In the genomic region with DNA sequence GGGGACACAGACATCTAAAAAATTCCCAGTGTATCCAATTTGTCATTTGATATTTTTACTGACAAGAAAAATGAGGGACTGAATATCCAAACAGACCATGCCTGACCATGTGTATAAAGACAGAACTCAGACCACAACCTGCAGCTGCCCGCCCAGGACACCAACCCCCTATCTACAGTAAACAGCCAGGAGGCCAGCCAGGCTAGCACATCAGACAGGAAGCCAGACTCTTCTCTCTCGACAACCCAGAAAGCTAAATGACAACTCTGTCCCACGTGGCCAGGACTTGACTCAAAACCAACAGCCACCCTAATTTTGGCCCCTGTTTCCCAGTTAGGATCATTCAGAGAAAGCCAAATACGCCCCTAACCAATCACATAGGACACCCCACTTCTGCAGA, we compare ENCODE assay signal across 23 cellular contexts. TPM values are rescaled to one million over a fixed set of nuclear protein-coding genes. Genes with fewer than 3 reads are reported as not detected.
DNase-seq lines count a peak whose midpoint lies in the region; ATAC-seq, FAIRE-seq and TF ChIP-seq lines count a peak whose summit lies in the region.
"Had no signal": no experiment of that assay in that cellular context is flagged by ENCODE, and none has a peak within 500 bp of the region (broad histone marks: within the 10 kb centered on the region; RNA-seq: fewer than 3 reads in every experiment).

No MANE protein-coding gene starts in this region.

- H2AFZ ChIP-seq in endothelial cell of umbilical vein (ENCODE audit: low read depth, low read length) (no peak overlapping the region), osteoblast (ENCODE audit: low read length) (no peak overlapping the region)
- H2AFZ ChIP-seq: GM23248 had no signal

- TF ChIP-seq CTCF in RWPE1 (conservative IDR thresholded peaks at IDR 0.05; ENCODE audit: low read depth) (no peak), endothelial cell of umbilical vein (IDR thresholded peaks at IDR 0.05; ENCODE audit: extremely low read depth in 1 of 2, insufficient read depth in 1 of 2, low read depth in 1 of 2, low read length in 2 of 2) (no peak), osteoblast (IDR thresholded peaks at IDR 0.05; ENCODE audit: extremely low read depth, low read depth, low read length) (no peak)

- H3K9me3 ChIP-seq in endothelial cell of umbilical vein (replicated peaks; ENCODE audit: control insufficient read depth, insufficient read depth, low read length) (no peaks in the 10 kb centered on the region), osteoblast (ENCODE audit: low read depth, low read length) (no peaks in the 10 kb centered on the region)
- H3K9me3 ChIP-seq: Peyer's patch had no signal

- in situ Hi-C loops in G401 (cut with HindIII; ENCODE audit: low sequenced_read_pairs): no loop called here

- dilution Hi-C loops in endothelial cell of umbilical vein (cut with MboI; ENCODE audit: extremely low pct_ligation_motif_present, low sequenced_read_pairs): no loop called here

- DNase-seq in NCI-H146 (lab: John Stamatoyannopoulos, UW) (peak; percentile 10), NCI-H146 treated with DMSO at 0.1 percent for 48 hours (lab: John Stamatoyannopoulos, UW; ENCODE audit: unreplicated experiment) (no peak), RWPE1 (ENCODE audit: low spot score) (no peak), endothelial cell of umbilical vein (ENCODE audit: low read depth, low spot score) (no peak), osteoblast (ENCODE audit: insufficient read length, low spot score, missing footprints) (no peak), foreskin melanocyte (no peak), G401 (ENCODE audit: low spot score) (no peak)
- DNase-seq: activated CD4-positive, alpha-beta T cell treated with anti-CD3 and anti-CD28 coated beads, Interleukin-2, amount 10 ng/mL, durations not matched to agents 7 days and 5 days; activated CD8-positive, alpha-beta memory T cell treated with anti-CD3 and anti-CD28 coated beads, Interleukin-2, amount 10 ng/mL, durations not matched to agents 7 days and 5 days; DMS79 treated with DMSO at 0.1 percent for 48 hours; GM23248; head of caudate nucleus; Karpas-422; left cardiac atrium; NCI-H345; occipital lobe; Peyer's patch; retina; spleen; stimulated activated CD4-positive, alpha-beta T cell treated with anti-CD3 and anti-CD28 coated beads, Interleukin-2, amount 100 ng/mL, for 48 hours; WERI-Rb-1 had no signal

- H3K27me3 ChIP-seq in endothelial cell of umbilical vein (ENCODE audit: control insufficient read depth in 2 of 2, insufficient read depth in 2 of 2, low read length in 2 of 2) (no peaks in the 10 kb centered on the region), osteoblast (ENCODE audit: insufficient read depth, low read length) (no peaks in the 10 kb centered on the region)
- H3K27me3 ChIP-seq: Peyer's patch had no signal

- peak overlapping the region; percentile 33 for H3K27ac ChIP-seq in RWPE1
- H3K27ac ChIP-seq in endothelial cell of umbilical vein (ENCODE audit: insufficient read depth, low read depth, low read length): no peak overlapping the region
- H3K27ac ChIP-seq in osteoblast (ENCODE audit: low read depth, low read length): peak overlapping the region; percentile 6
- H3K27ac ChIP-seq: GM23248, Peyer's patch, spleen, WERI-Rb-1 had no signal

- no TSS peak for BruUV-seq in endothelial cell of umbilical vein (replicated peaks; lab: Mats Ljungman, UMichigan)

- POLR2A ChIA-PET in RWPE1 (lab: Yijun Ruan, JAX; ENCODE audit: low non-redundant PET) (no interaction called here), endothelial cell of umbilical vein (lab: Charles Lee) (no interaction called here)

- no peak for TF ChIP-seq POLR2A in endothelial cell of umbilical vein (IDR thresholded peaks at IDR 0.05; ENCODE audit: low read depth, low read length)

- H3K36me3 ChIP-seq in endothelial cell of umbilical vein (ENCODE audit: control insufficient read depth in 2 of 2, extremely low read depth in 1 of 2, insufficient read depth in 2 of 2, low read length in 2 of 2) (peaks cover 4 to 5% of the 10 kb centered on the region in 2 experiments), osteoblast (ENCODE audit: insufficient read depth, low read length) (peaks cover 44% of the 10 kb centered on the region)
- H3K36me3 ChIP-seq: Peyer's patch, spleen, WERI-Rb-1 had no signal

- ATAC-seq in GM19463 (IDR thresholded peaks at IDR 0.05; ENCODE audit: unreplicated experiment): no peak
- ATAC-seq: activated CD8-positive, alpha-beta memory T cell treated with anti-CD3 and anti-CD28 coated beads, Interleukin-2, amount 10 ng/mL, durations not matched to agents 7 days and 5 days; stimulated activated effector memory CD8-positive, alpha-beta T cell treated with anti-CD3 and anti-CD28 coated beads, Interleukin-12 subunit alpha, Interleukin-12 subunit beta, amount 100 ng/mL, for 72 hours had no signal

- H4K20me1 ChIP-seq in endothelial cell of umbilical vein (replicated peaks; ENCODE audit: control insufficient read depth, extremely low read depth, insufficient read depth, low read length): peaks cover 11% of the 10 kb centered on the region
- H4K20me1 ChIP-seq in osteoblast (ENCODE audit: insufficient read depth, low read length): peaks cover 71% of the 10 kb centered on the region

- no peak overlapping the region for H3K4me3 ChIP-seq in endothelial cell of umbilical vein (replicated peaks in 1 of 3; ENCODE audit: insufficient read depth in 1 of 3, low read depth in 1 of 3, low read length in 3 of 3)
- H3K4me3 ChIP-seq in osteoblast (ENCODE audit: insufficient read depth, low read length): no peak overlapping the region
- H3K4me3 ChIP-seq: GM23248, Peyer's patch, spleen had no signal

- CTCF ChIA-PET in RWPE1 (lab: Yijun Ruan, JAX) (no interaction called here), endothelial cell of umbilical vein (lab: Charles Lee) (interaction anchor here (1.0 to 9.2 kb wide), 4 partner anchors 12 to 120 kb away, joined by 3 to 53 read pairs (median 4); a partner anchor contains a TSS)

- intact Hi-C loops in endothelial cell of umbilical vein (cut with micrococcal nuclease): no loop called here

- no peaks in the 10 kb centered on the region for H3K9me1 ChIP-seq in endothelial cell of umbilical vein (replicated peaks; ENCODE audit: control insufficient read depth, extremely low read depth, insufficient read depth, low read length)

- H3K9ac ChIP-seq in endothelial cell of umbilical vein (replicated peaks; ENCODE audit: extremely low read depth, insufficient read depth, low read length): no peak overlapping the region
- H3K9ac ChIP-seq: GM23248 had no signal

- peak overlapping the region; percentile 4 for H3K4me2 ChIP-seq in endothelial cell of umbilical vein (ENCODE audit: insufficient read depth, low read length)
- H3K4me2 ChIP-seq in osteoblast (ENCODE audit: insufficient read depth, low read length): peak overlapping the region; percentile 10

- H3K79me2 ChIP-seq in endothelial cell of umbilical vein (ENCODE audit: control insufficient read depth, insufficient read depth, low read length) (peaks cover 99% of the 10 kb centered on the region), osteoblast (ENCODE audit: insufficient read depth, low read length) (peaks cover 100% of the 10 kb centered on the region)

- no peak for FAIRE-seq in endothelial cell of umbilical vein (lab: Jason Lieb, UNC)

- H3K4me1 ChIP-seq in endothelial cell of umbilical vein (ENCODE audit: control insufficient read depth, extremely low read depth, insufficient read depth, low read length): peaks cover 27% of the 10 kb centered on the region
- H3K4me1 ChIP-seq in osteoblast (ENCODE audit: insufficient read depth, low read length): peaks cover 33% of the 10 kb centered on the region

TF ChIP-seq in endothelial cell of umbilical vein, 7 proteins besides CTCF, POLR2A, EP300 and RAD21:
- TF ChIP-seq, protein P1, sequence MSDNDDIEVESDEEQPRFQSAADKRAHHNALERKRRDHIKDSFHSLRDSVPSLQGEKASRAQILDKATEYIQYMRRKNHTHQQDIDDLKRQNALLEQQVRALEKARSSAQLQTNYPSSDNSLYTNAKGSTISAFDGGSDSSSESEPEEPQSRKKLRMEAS (IDR thresholded peaks at IDR 0.05; ENCODE audit: insufficient read depth, insufficient read length): no peak
- TF ChIP-seq EZH2 (IDR thresholded peaks at IDR 0.05; ENCODE audit: borderline replicate concordance, low read depth, low read length, severe bottlenecking) (no peak), JUN (IDR thresholded peaks at IDR 0.05; ENCODE audit: borderline replicate concordance, insufficient read depth, insufficient read length, low read depth) (no peak), MYC (IDR thresholded peaks at IDR 0.05; ENCODE audit: low read depth, low read length) (no peak), FOS (IDR thresholded peaks at IDR 0.05; ENCODE audit: borderline replicate concordance, insufficient read depth, low read length) (no peak), POLR2AphosphoS5 (IDR thresholded peaks at IDR 0.05; ENCODE audit: insufficient read depth, low read depth, low read length) (no peak), GATA2 (IDR thresholded peaks at IDR 0.05; ENCODE audit: insufficient read depth, insufficient read length, low read depth, low read length) (no peak)

RNA-seq across cellular contexts. Expression of a gene that starts 15.1 kb away (rescaled TPM):
- total RNA-seq in endothelial cell of umbilical vein: 93.3 and 103 TPM in 2 replicates
- polyA plus RNA-seq in endothelial cell of umbilical vein: 28.9 and 32.3 TPM in 2 replicates
- polyA plus RNA-seq in endothelial cell of umbilical vein (2011; cell fraction: cytosol; rRNA removed): 36.1 and 36.5 TPM in 2 replicates
- 101 and 102 TPM in 2 replicates for polyA plus RNA-seq in endothelial cell of umbilical vein (2011; cell fraction: nucleus; rRNA removed)
- polyA plus RNA-seq in endothelial cell of umbilical vein (2012): 57.8 and 58.4 TPM in 2 replicates
- polyA minus RNA-seq in endothelial cell of umbilical vein: 63.7 and 66.1 TPM in 2 replicates
- polyA minus RNA-seq in endothelial cell of umbilical vein (2011; cell fraction: cytosol; rRNA and poly(A)+ RNA removed): 7.4 TPM
- 108 and 116 TPM in 2 replicates for polyA minus RNA-seq in endothelial cell of umbilical vein (2011; cell fraction: nucleus; rRNA and poly(A)+ RNA removed)
- 101 and 106 TPM in 2 replicates for total RNA-seq in osteoblast
- 3.9 and 6.0 TPM in 2 replicates for total RNA-seq in G401 (2014; rRNA removed; shearing (Covaris generic))

Comparison
In these comparisons a context has a peak if more than half of its experiments do, and no peak if none do; other contexts are left out.
1. RNA of a gene that starts 15.1 kb away (total RNA-seq): 93.3 to 103 TPM in endothelial cell of umbilical vein and 101 to 106 TPM in osteoblast; 3.9 to 6.0 TPM in G401; every median in the first group is over 10 times any median in the second.